ENCODE assay signal across 9 cellular contexts in genomic region chr17:40561871-40562611, GRCh38. TPM values are rescaled to one million over a fixed set of nuclear protein-coding genes. Genes with fewer than 3 reads are reported as not detected.
DNase-seq lines count a peak whose midpoint lies in the region; ATAC-seq, FAIRE-seq and TF ChIP-seq lines count a peak whose summit lies in the region.
"Had no signal": no experiment of that assay in that cellular context is flagged by ENCODE, and none has a peak within 500 bp of the region (broad histone marks: within the 10 kb centered on the region; RNA-seq: fewer than 3 reads in every experiment).

No MANE protein-coding gene starts in this region.

- no peaks in the 10 kb centered on the region for H4K20me1 ChIP-seq in HepG2 (ENCODE audit: insufficient read depth, low read length)

- POLR2A ChIA-PET in HepG2 (lab: Yijun Ruan, JAX) = interaction anchor here (2.9 to 3.1 kb wide), 2 partner anchors 14 to 29 kb away, joined by 26 to 45 read pairs; no protein-coding TSS in a partner anchor

- no peak for FAIRE-seq in HepG2 (lab: Jason Lieb, UNC)
- FAIRE-seq in urothelium cell line (lab: Jason Lieb, UNC) = no peak

- peak overlapping the region; percentile 93 for H3K27ac Mint-ChIP-seq in activated CD8-positive, alpha-beta memory T cell treated with anti-CD3 and anti-CD28 coated beads, Interleukin-2, amount 10 ng/mL, durations not matched to agents 7 days and 5 days
- H3K27ac Mint-ChIP-seq: dendritic cell treated with granulocyte-macrophage colony-stimulating factor and Interleukin-4, amounts not matched to agents 40 ng/mL and 50 ng/mL, for 4 days had no signal

- H3K27me3 Mint-ChIP-seq in activated CD8-positive, alpha-beta memory T cell treated with anti-CD3 and anti-CD28 coated beads, Interleukin-2, amount 10 ng/mL, durations not matched to agents 7 days and 5 days = peaks cover 5% of the 10 kb centered on the region

- CTCF ChIA-PET in activated CD8-positive, alpha-beta memory T cell treated with anti-CD3 and anti-CD28 coated beads, Interleukin-2, amount 10 ng/mL, durations not matched to agents 7 days and 5 days (lab: Charles Lee) = interaction anchor here (0.6 to 14.0 kb wide), 19 partner anchors 16 to 207 kb away, joined by 3 to 447 read pairs (median 7); partner anchors contain the start of gene TOP2A
- CTCF ChIA-PET in HepG2 (lab: Yijun Ruan, JAX; ENCODE audit: low intra/inter-chr PET ratio, low total read pairs) = no interaction called here

- H3K4me1 ChIP-seq in HepG2 (ENCODE audit: insufficient read depth, low read length) (peaks cover 49% of the 10 kb centered on the region), heart right ventricle (peaks cover 16 to 59% (median 35%) of the 10 kb centered on the region in 9 donors)

- TF ChIP-seq CTCF in HepG2 (CRISPR knock-in tag; IDR thresholded peaks at IDR 0.05) = no peak
- TF ChIP-seq CTCF in heart right ventricle (IDR thresholded peaks at IDR 0.05) = peak in 2 of 9 donors; percentile 6 to 24

- TF ChIP-seq POLR2A in HepG2 (IDR thresholded peaks at IDR 0.05; ENCODE audit: insufficient read depth in 1 of 2, low read depth in 2 of 2, low read length in 2 of 2) = no peak

- H3K4me1 Mint-ChIP-seq in activated CD8-positive, alpha-beta memory T cell treated with anti-CD3 and anti-CD28 coated beads, Interleukin-2, amount 10 ng/mL, durations not matched to agents 7 days and 5 days = peaks cover 89% of the 10 kb centered on the region

- H3K9me3 Mint-ChIP-seq in activated CD8-positive, alpha-beta memory T cell treated with anti-CD3 and anti-CD28 coated beads, Interleukin-2, amount 10 ng/mL, durations not matched to agents 7 days and 5 days (ENCODE audit: low read depth) = no peaks in the 10 kb centered on the region
- H3K9me3 Mint-ChIP-seq: dendritic cell treated with granulocyte-macrophage colony-stimulating factor and Interleukin-4, amounts not matched to agents 40 ng/mL and 50 ng/mL, for 4 days had no signal

- peaks cover 3 to 43% of the 10 kb centered on the region in 2 experiments; a peak in 2 of 5 replicates for H3K27me3 ChIP-seq in HepG2 (ENCODE audit: control insufficient read depth in 1 of 2, insufficient read depth in 2 of 2, low read length in 2 of 2)
- peaks cover 0 to 27% (median 0%) of the 10 kb centered on the region in 7 donors for H3K27me3 ChIP-seq in heart right ventricle

- in situ Hi-C loops in HepG2 (cut with HindIII; ENCODE audit: extremely low pct_ligation_motif_present, low pct_unique_long_range_greater_than_20kb) = loop anchor here (5.0 kb wide), 1 partner anchor 120 kb away; the partner anchor contains the start of gene IGFBP4

- no peaks in the 10 kb centered on the region for H3K36me3 ChIP-seq in HepG2 (replicated peaks in 1 of 2; ENCODE audit: control insufficient read depth in 1 of 2, insufficient read depth in 2 of 2, low read length in 2 of 2)
- H3K36me3 ChIP-seq in heart right ventricle = peaks cover 0 to 5% (median 0%) of the 10 kb centered on the region in 9 donors

- H3K36me3 Mint-ChIP-seq in activated CD8-positive, alpha-beta memory T cell treated with anti-CD3 and anti-CD28 coated beads, Interleukin-2, amount 10 ng/mL, durations not matched to agents 7 days and 5 days = peaks cover 47% of the 10 kb centered on the region

- H2AFZ ChIP-seq in HepG2 (ENCODE audit: low read length) = no peak overlapping the region

- TF ChIP-seq EP300 in HepG2 (IDR thresholded peaks at IDR 0.05; ENCODE audit: low read depth in 2 of 2, low read length in 2 of 2) = no peak
- no peak for TF ChIP-seq EP300 in HepG2 (CRISPR knock-in tag; IDR thresholded peaks at IDR 0.05; ENCODE audit: borderline replicate concordance)

- H3K79me2 ChIP-seq in HepG2 (ENCODE audit: insufficient read depth, low read length) = no peaks in the 10 kb centered on the region

- H3K4me3 Mint-ChIP-seq in activated CD8-positive, alpha-beta memory T cell treated with anti-CD3 and anti-CD28 coated beads, Interleukin-2, amount 10 ng/mL, durations not matched to agents 7 days and 5 days = peak overlapping the region; percentile 77
- H3K4me3 Mint-ChIP-seq: dendritic cell treated with granulocyte-macrophage colony-stimulating factor and Interleukin-4, amounts not matched to agents 40 ng/mL and 50 ng/mL, for 4 days had no signal

- no peak overlapping the region for H3K4me2 ChIP-seq in HepG2 (ENCODE audit: low read depth, low read length)

- WGBS in HepG2 (ENCODE audit: low lambda C conversion rate) = 50% methylated on average over 8 of the region's 8 CpGs
- 63 to 81% methylated on average over 8 of the region's 8 CpGs for WGBS in heart right ventricle, 2 donors

- no peak for TF ChIP-seq RAD21 in HepG2 (CRISPR knock-in tag; IDR thresholded peaks at IDR 0.05)

- H3K9ac ChIP-seq in HepG2 (ENCODE audit: insufficient read depth, low read depth, low read length) = no peak overlapping the region

- H3K4me3 ChIP-seq in GM08714 (ENCODE audit: low read length) = peak overlapping the region; percentile 72
- H3K4me3 ChIP-seq in HepG2 (replicated peaks in 1 of 3; ENCODE audit: insufficient read depth in 1 of 3, low read depth in 2 of 3, low read length in 3 of 3) = no peak overlapping the region
- peak overlapping the region in 1 of 10 donors; percentile 43 for H3K4me3 ChIP-seq in heart right ventricle

- ATAC-seq in HG03039 (IDR thresholded peaks at IDR 0.05; ENCODE audit: unreplicated experiment) (peak; percentile 29), HepG2 (peak; percentile 20; the same call in 2 of the 3 replicates), heart right ventricle (no peak)
- ATAC-seq in activated CD8-positive, alpha-beta memory T cell treated with anti-CD3 and anti-CD28 coated beads, Interleukin-2, amount 10 ng/mL, durations not matched to agents 7 days and 5 days = peak; percentile 52

- intact Hi-C loops in HepG2 (cut with micrococcal nuclease; ENCODE audit: unreplicated experiment) (no loop called here), heart right ventricle (cut with DNase I) (loop anchor here in 7 of 10 donors (2.0 to 10.0 kb wide), 10 partner anchors 25 to 257 kb away; partner anchors contain the start of genes GJD3 (in 4 of the 7) and RARA (in 1 of the 7))

- H3K27ac ChIP-seq in HepG2 (ENCODE audit: extremely low read length, insufficient read depth, low read length) (no peak overlapping the region), heart right ventricle (peak overlapping the region in 1 of 10 donors; percentile 91)

- BruUV-seq in HepG2 (replicated peaks; lab: Mats Ljungman, UMichigan) = no TSS peak

- H3K9me3 ChIP-seq in HepG2 (ENCODE audit: low read length) = 0 out of 2 replicates have a peak, but pooled peaks cover under 1% of the 10 kb centered on the region
- peaks cover 0 to 6% (median 0%) of the 10 kb centered on the region in 11 donors for H3K9me3 ChIP-seq in heart right ventricle

- peak; percentile 84 for DNase-seq in activated CD8-positive, alpha-beta memory T cell treated with anti-CD3 and anti-CD28 coated beads, Interleukin-2, amount 10 ng/mL, durations not matched to agents 7 days and 5 days
- DNase-seq in HepG2 (ENCODE audit: low spot score) = no peak
- no peak for DNase-seq in urothelium cell line (ENCODE audit: low spot score)
- DNase-seq in HT-29 (ENCODE audit: low spot score) = no peak
- DNase-seq in DMS153 treated with DMSO at 0.1 percent for 48 hours (lab: John Stamatoyannopoulos, UW; ENCODE audit: unreplicated experiment) = no peak
- no peak for DNase-seq in heart right ventricle

TF ChIP-seq in HepG2, 621 proteins besides CTCF, POLR2A, EP300 and RAD21:
- no peak for TF ChIP-seq NCOR1 (IDR thresholded peaks at IDR 0.05; ENCODE audit: borderline replicate concordance, low read length)
- no peak for TF ChIP-seq TFDP1 (CRISPR knock-in tag; IDR thresholded peaks at IDR 0.05; ENCODE audit: borderline replicate concordance)
- no peak for TF ChIP-seq KAT8 (CRISPR knock-in tag; IDR thresholded peaks at IDR 0.05)
- TF ChIP-seq ZNF768 (CRISPR knock-in tag; IDR thresholded peaks at IDR 0.05) = peak; percentile 50; the same call in 1 of the 2 replicates
- no peak for TF ChIP-seq SMARCC2 (IDR thresholded peaks at IDR 0.05)

RNA-seq across cellular contexts. Expression of gene CCR7, which starts 3.2 kb away (rescaled TPM):
- 10 to 100 TPM; 43.5 to 83.9 TPM for total RNA-seq in activated CD8-positive, alpha-beta memory T cell treated with anti-CD3 and anti-CD28 coated beads, Interleukin-2, amount 10 ng/mL, durations not matched to agents 7 days and 5 days
- total RNA-seq in HepG2 (2016; rRNA removed; fragmentation: Illumina TruSeq; extraction: Trizol) (0.04 TPM in 1 of 2 replicates, not detected in the other), heart right ventricle (1 to 10 TPM in 1 of 10 donors, under 1 TPM in 3, not detected in 6; 0.10 to 1.7 (median 0.48) TPM)
- not detected in 2 replicates for total RNA-seq in HepG2 (2016; cell fraction: cytosol; rRNA removed; fragmentation: Illumina TruSeq; extraction: Trizol; ENCODE audit: low read depth)
- 0.09 TPM in 1 of 2 replicates, not detected in the other for total RNA-seq in HepG2 (2016; cell fraction: insoluble cytoplasmic fraction; rRNA removed; fragmentation: Illumina TruSeq; extraction: Trizol)
- not detected in 2 replicates for total RNA-seq in HepG2 (2016; cell fraction: membrane; rRNA removed; fragmentation: Illumina TruSeq; extraction: Trizol)
- not detected in 2 replicates for total RNA-seq in HepG2 (2016; cell fraction: nucleus; rRNA removed; fragmentation: Illumina TruSeq; extraction: Trizol)
- polyA plus RNA-seq in HepG2 (2011; rRNA removed) (0.53 and 0.55 TPM in 2 replicates), heart right ventricle (under 1 TPM in 1 of 2 donors, not detected in 1; 0.46 TPM)
- polyA plus RNA-seq in HepG2 (2011; cell fraction: cytosol; rRNA removed) = 0.59 and 0.70 TPM in 2 replicates
- polyA plus RNA-seq in HepG2 (2011; cell fraction: nucleus; rRNA removed) = 0.31 and 1.1 TPM in 2 replicates
- 1.1 and 1.5 TPM in 2 replicates for polyA plus RNA-seq in HepG2 (2012)
- not detected in 2 replicates for polyA plus RNA-seq in HepG2 (2016; cell fraction: cytosol; fragmentation: Illumina TruSeq; extraction: Trizol; ENCODE audit: low read depth)
- polyA plus RNA-seq in HepG2 (2016; cell fraction: insoluble cytoplasmic fraction; fragmentation: Illumina TruSeq; extraction: Trizol; ENCODE audit: low read depth) = not detected in 2 replicates
- polyA plus RNA-seq in HepG2 (2016; cell fraction: membrane; fragmentation: Illumina TruSeq; extraction: Trizol; ENCODE audit: low read depth) = not detected in 2 replicates
- not detected in 2 replicates for polyA plus RNA-seq in HepG2 (2016; cell fraction: nucleus; fragmentation: Illumina TruSeq; extraction: Trizol; ENCODE audit: insufficient read depth, low read depth)
- 1.4 and 3.5 TPM in 2 replicates for polyA minus RNA-seq in HepG2 (2011; rRNA and poly(A)+ RNA removed; ENCODE audit: low replicate concordance)
- 0.40 TPM in 1 of 2 replicates, not detected in the other for polyA minus RNA-seq in HepG2 (2011; cell fraction: cytosol; rRNA and poly(A)+ RNA removed)
- polyA minus RNA-seq in HepG2 (2011; cell fraction: nucleus; rRNA and poly(A)+ RNA removed) = 0.37 TPM in 1 of 2 replicates, not detected in the other
- not detected in 2 replicates for total RNA-seq in HT-29 (2014; rRNA removed; shearing (Covaris generic))

Comparison
In these comparisons a context has a peak if more than half of its experiments do, and no peak if none do; other contexts are left out.
1. ATAC-seq: peak in HG03039 (single experiment), activated CD8-positive, alpha-beta memory T cell treated with anti-CD3 and anti-CD28 coated beads, Interleukin-2, amount 10 ng/mL, durations not matched to agents 7 days and 5 days (single experiment) and HepG2 (single experiment); none in heart right ventricle (0 of 8).
2. RNA of gene CCR7, which starts 3.2 kb away (total RNA-seq): 43.5 to 83.9 TPM in activated CD8-positive, alpha-beta memory T cell treated with anti-CD3 and anti-CD28 coated beads, Interleukin-2, amount 10 ng/mL, durations not matched to agents 7 days and 5 days; 0.10 to 1.7 TPM in heart right ventricle, 0.04 to 0.09 TPM in HepG2 and not detected in HT-29; every median in the first group is over 10 times any median in the second.